1 cellular context compared by ENCODE assay signal in the genomic region with DNA sequence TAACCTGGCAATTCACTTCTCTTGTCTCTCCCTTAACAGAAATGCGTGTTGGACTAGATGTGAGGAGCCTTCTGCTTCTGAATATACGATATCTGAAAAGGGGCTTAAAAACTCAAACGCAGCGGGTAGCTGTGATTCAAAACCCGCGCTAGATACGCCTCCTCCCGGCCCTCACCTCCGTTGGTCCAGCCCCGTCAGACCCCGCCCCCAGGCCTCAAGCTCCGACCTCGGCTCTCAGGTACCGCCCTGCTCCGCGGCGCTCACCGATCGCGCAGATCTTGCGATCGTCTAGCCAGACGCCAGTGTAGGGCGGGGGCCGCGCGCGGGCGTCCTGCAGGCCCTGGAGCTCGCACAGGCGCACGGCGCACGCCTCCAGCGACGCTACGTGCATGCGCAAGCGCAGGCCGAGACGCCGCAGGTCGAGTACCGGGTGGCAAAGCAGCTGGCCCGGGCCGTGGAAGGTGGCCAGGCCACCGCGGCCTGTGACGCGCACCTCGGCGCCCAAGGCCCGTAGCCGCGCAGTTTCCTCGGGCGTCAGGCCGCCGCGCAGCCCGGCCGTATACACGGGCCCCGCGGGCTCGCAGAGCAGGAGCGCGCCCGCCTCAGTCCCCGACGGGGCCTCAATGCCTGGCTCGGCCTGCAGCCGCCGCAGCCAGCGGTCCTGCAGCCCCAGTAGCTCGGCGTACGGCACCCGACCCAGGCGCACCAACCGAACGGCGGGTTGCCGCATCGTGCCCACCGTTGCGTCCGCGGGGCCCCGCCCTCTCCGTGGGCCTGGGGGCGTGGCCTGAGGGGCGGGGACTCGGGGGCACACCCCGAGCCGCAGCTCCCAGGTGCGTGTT.
A peak's percentile ranks its signal among the peaks of the same experiment; 100 is the strongest.
TF ChIP-seq lines count a peak whose summit lies in the region.

A gene (minus strand): TSS at position 751 of the 842 bp plus-strand sequence. CDS start 21 bp downstream, at position 730.

TF ChIP-seq in HepG2, 621 proteins besides CTCF, POLR2A, EP300 and RAD21 (continued from another document and continues in another):
- TF ChIP-seq, protein P1, sequence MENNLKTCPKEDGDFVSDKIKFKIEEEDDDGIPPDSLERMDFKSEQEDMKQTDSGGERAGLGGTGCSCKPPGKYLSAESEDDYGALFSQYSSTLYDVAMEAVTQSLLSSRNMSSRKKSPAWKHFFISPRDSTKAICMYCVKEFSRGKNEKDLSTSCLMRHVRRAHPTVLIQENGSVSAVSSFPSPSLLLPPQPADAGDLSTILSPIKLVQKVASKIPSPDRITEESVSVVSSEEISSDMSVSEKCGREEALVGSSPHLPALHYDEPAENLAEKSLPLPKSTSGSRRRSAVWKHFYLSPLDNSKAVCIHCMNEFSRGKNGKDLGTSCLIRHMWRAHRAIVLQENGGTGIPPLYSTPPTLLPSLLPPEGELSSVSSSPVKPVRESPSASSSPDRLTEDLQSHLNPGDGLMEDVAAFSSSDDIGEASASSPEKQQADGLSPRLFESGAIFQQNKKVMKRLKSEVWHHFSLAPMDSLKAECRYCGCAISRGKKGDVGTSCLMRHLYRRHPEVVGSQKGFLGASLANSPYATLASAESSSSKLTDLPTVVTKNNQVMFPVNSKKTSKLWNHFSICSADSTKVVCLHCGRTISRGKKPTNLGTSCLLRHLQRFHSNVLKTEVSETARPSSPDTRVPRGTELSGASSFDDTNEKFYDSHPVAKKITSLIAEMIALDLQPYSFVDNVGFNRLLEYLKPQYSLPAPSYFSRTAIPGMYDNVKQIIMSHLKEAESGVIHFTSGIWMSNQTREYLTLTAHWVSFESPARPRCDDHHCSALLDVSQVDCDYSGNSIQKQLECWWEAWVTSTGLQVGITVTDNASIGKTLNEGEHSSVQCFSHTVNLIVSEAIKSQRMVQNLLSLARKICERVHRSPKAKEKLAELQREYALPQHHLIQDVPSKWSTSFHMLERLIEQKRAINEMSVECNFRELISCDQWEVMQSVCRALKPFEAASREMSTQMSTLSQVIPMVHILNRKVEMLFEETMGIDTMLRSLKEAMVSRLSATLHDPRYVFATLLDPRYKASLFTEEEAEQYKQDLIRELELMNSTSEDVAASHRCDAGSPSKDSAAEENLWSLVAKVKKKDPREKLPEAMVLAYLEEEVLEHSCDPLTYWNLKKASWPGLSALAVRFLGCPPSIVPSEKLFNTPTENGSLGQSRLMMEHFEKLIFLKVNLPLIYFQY (CRISPR knock-in tag; IDR thresholded peaks at IDR 0.05; ENCODE audit: borderline replicate concordance) = peak; percentile 87; the same call in 1 of the 2 replicates
- TF ChIP-seq, protein P2, sequence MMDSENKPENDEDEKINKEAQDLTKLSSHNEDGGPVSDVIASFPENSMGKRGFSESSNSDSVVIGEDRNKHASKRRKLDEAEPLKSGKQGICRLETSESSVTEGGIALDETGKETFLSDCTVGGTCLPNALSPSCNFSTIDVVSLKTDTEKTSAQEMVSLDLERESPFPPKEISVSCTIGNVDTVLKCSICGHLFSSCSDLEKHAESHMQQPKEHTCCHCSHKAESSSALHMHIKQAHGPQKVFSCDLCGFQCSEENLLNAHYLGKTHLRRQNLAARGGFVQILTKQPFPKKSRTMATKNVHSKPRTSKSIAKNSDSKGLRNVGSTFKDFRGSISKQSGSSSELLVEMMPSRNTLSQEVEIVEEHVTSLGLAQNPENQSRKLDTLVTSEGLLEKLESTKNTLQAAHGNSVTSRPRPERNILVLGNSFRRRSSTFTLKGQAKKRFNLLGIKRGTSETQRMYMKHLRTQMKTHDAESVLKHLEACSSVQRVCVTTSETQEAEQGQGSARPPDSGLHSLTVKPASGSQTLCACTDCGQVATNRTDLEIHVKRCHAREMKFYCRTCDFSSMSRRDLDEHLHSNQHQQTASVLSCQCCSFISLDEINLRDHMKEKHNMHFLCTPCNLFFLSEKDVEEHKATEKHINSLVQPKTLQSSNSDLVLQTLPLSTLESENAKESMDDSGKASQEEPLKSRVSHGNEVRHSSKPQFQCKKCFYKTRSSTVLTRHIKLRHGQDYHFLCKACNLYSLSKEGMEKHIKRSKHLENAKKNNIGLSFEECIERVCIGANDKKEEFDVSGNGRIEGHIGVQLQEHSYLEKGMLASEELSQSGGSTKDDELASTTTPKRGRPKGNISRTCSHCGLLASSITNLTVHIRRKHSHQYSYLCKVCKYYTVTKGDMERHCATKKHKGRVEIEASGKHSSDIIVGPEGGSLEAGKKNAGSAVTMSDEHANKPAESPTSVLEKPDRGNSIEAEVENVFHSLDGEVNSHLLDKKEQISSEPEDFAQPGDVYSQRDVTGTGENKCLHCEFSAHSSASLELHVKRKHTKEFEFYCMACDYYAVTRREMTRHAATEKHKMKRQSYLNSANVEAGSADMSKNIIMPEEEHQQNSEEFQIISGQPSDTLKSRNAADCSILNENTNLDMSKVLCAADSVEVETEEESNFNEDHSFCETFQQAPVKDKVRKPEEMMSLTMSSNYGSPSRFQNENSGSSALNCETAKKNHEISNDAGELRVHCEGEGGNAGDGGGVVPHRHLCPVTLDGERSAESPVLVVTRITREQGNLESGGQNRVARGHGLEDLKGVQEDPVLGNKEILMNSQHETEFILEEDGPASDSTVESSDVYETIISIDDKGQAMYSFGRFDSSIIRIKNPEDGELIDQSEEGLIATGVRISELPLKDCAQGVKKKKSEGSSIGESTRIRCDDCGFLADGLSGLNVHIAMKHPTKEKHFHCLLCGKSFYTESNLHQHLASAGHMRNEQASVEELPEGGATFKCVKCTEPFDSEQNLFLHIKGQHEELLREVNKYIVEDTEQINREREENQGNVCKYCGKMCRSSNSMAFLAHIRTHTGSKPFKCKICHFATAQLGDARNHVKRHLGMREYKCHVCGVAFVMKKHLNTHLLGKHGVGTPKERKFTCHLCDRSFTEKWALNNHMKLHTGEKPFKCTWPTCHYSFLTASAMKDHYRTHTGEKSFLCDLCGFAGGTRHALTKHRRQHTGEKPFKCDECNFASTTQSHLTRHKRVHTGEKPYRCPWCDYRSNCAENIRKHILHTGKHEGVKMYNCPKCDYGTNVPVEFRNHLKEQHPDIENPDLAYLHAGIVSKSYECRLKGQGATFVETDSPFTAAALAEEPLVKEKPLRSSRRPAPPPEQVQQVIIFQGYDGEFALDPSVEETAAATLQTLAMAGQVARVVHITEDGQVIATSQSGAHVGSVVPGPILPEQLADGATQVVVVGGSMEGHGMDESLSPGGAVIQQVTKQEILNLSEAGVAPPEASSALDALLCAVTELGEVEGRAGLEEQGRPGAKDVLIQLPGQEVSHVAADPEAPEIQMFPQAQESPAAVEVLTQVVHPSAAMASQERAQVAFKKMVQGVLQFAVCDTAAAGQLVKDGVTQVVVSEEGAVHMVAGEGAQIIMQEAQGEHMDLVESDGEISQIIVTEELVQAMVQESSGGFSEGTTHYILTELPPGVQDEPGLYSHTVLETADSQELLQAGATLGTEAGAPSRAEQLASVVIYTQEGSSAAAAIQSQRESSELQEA (CRISPR knock-in tag; IDR thresholded peaks at IDR 0.05; ENCODE audit: not compliant biosample characterization) = peak; percentile 55
- TF ChIP-seq MIER3 (CRISPR knock-in tag; IDR thresholded peaks at IDR 0.05; ENCODE audit: borderline replicate concordance) = no peak
- TF ChIP-seq EED (CRISPR knock-in tag; IDR thresholded peaks at IDR 0.05) = peak; percentile 92; the same call in 1 of the 2 replicates
- no peak for TF ChIP-seq BHLHE40 (IDR thresholded peaks at IDR 0.05; ENCODE audit: low read length)
- TF ChIP-seq, protein P3, sequence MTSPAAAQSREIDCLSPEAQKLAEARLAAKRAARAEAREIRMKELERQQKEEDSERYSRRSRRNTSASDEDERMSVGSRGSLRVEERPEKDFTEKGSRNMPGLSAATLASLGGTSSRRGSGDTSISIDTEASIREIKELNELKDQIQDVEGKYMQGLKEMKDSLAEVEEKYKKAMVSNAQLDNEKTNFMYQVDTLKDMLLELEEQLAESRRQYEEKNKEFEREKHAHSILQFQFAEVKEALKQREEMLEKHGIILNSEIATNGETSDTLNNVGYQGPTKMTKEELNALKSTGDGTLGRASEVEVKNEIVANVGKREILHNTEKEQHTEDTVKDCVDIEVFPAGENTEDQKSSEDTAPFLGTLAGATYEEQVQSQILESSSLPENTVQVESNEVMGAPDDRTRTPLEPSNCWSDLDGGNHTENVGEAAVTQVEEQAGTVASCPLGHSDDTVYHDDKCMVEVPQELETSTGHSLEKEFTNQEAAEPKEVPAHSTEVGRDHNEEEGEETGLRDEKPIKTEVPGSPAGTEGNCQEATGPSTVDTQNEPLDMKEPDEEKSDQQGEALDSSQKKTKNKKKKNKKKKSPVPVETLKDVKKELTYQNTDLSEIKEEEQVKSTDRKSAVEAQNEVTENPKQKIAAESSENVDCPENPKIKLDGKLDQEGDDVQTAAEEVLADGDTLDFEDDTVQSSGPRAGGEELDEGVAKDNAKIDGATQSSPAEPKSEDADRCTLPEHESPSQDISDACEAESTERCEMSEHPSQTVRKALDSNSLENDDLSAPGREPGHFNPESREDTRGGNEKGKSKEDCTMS (CRISPR knock-in tag; conservative IDR thresholded peaks at IDR 0.05) = no peak
- TF ChIP-seq, protein P4, sequence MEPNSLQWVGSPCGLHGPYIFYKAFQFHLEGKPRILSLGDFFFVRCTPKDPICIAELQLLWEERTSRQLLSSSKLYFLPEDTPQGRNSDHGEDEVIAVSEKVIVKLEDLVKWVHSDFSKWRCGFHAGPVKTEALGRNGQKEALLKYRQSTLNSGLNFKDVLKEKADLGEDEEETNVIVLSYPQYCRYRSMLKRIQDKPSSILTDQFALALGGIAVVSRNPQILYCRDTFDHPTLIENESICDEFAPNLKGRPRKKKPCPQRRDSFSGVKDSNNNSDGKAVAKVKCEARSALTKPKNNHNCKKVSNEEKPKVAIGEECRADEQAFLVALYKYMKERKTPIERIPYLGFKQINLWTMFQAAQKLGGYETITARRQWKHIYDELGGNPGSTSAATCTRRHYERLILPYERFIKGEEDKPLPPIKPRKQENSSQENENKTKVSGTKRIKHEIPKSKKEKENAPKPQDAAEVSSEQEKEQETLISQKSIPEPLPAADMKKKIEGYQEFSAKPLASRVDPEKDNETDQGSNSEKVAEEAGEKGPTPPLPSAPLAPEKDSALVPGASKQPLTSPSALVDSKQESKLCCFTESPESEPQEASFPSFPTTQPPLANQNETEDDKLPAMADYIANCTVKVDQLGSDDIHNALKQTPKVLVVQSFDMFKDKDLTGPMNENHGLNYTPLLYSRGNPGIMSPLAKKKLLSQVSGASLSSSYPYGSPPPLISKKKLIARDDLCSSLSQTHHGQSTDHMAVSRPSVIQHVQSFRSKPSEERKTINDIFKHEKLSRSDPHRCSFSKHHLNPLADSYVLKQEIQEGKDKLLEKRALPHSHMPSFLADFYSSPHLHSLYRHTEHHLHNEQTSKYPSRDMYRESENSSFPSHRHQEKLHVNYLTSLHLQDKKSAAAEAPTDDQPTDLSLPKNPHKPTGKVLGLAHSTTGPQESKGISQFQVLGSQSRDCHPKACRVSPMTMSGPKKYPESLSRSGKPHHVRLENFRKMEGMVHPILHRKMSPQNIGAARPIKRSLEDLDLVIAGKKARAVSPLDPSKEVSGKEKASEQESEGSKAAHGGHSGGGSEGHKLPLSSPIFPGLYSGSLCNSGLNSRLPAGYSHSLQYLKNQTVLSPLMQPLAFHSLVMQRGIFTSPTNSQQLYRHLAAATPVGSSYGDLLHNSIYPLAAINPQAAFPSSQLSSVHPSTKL (CRISPR knock-in tag; IDR thresholded peaks at IDR 0.05) = no peak
- peak; percentile 82; the same call in 1 of the 2 replicates for TF ChIP-seq ZSCAN25 (CRISPR knock-in tag; IDR thresholded peaks at IDR 0.05)
- TF ChIP-seq ZFY (CRISPR knock-in tag; IDR thresholded peaks at IDR 0.05) = peak; percentile 100
- no peak for TF ChIP-seq ZNF652 (CRISPR knock-in tag; IDR thresholded peaks at IDR 0.05; ENCODE audit: borderline replicate concordance, low read depth)
- TF ChIP-seq, protein P5, sequence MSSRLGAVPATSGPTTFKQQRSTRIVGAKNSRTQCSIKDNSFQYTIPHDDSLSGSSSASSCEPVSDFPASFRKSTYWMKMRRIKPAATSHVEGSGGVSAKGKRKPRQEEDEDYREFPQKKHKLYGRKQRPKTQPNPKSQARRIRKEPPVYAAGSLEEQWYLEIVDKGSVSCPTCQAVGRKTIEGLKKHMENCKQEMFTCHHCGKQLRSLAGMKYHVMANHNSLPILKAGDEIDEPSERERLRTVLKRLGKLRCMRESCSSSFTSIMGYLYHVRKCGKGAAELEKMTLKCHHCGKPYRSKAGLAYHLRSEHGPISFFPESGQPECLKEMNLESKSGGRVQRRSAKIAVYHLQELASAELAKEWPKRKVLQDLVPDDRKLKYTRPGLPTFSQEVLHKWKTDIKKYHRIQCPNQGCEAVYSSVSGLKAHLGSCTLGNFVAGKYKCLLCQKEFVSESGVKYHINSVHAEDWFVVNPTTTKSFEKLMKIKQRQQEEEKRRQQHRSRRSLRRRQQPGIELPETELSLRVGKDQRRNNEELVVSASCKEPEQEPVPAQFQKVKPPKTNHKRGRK (CRISPR knock-in tag; IDR thresholded peaks at IDR 0.05) = no peak
- TF ChIP-seq, protein P6, sequence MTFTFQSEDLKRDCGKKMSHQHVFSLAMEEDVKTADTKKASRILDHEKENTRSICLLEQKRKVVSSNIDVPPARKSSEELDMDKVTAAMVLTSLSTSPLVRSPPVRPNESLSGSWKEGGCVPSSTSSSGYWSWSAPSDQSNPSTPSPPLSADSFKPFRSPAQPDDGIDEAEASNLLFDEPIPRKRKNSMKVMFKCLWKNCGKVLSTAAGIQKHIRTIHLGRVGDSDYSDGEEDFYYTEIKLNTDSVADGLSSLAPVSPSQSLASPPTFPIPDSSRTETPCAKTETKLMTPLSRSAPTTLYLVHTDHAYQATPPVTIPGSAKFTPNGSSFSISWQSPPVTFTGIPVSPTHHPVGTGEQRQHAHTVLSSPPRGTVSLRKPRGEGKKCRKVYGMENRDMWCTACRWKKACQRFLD (CRISPR knock-in tag; IDR thresholded peaks at IDR 0.05; ENCODE audit: borderline replicate concordance) = peak; percentile 69; the same call in 1 of the 2 replicates
- no peak for TF ChIP-seq ZNF10 (CRISPR knock-in tag; IDR thresholded peaks at IDR 0.05; ENCODE audit: borderline replicate concordance, low read depth)
- peak; percentile 62; the same call in 1 of the 2 replicates for TF ChIP-seq GPN1 (CRISPR knock-in tag; IDR thresholded peaks at IDR 0.05; ENCODE audit: borderline replicate concordance)
- no peak for TF ChIP-seq CBX2 (IDR thresholded peaks at IDR 0.05; ENCODE audit: low read depth, low read length)
- 0 out of 2 replicates have a peak, but pooled peaks have one; percentile 19 for TF ChIP-seq CBX2 (CRISPR knock-in tag; IDR thresholded peaks at IDR 0.05; ENCODE audit: low read depth)
- TF ChIP-seq, protein P7, sequence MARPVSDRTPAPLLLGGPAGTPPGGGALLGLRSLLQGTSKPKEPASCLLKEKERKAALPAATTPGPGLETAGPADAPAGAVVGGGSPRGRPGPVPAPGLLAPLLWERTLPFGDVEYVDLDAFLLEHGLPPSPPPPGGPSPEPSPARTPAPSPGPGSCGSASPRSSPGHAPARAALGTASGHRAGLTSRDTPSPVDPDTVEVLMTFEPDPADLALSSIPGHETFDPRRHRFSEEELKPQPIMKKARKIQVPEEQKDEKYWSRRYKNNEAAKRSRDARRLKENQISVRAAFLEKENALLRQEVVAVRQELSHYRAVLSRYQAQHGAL (CRISPR knock-in tag; IDR thresholded peaks at IDR 0.05; ENCODE audit: not compliant biosample characterization) = peak; percentile 16
- TF ChIP-seq, protein P8, sequence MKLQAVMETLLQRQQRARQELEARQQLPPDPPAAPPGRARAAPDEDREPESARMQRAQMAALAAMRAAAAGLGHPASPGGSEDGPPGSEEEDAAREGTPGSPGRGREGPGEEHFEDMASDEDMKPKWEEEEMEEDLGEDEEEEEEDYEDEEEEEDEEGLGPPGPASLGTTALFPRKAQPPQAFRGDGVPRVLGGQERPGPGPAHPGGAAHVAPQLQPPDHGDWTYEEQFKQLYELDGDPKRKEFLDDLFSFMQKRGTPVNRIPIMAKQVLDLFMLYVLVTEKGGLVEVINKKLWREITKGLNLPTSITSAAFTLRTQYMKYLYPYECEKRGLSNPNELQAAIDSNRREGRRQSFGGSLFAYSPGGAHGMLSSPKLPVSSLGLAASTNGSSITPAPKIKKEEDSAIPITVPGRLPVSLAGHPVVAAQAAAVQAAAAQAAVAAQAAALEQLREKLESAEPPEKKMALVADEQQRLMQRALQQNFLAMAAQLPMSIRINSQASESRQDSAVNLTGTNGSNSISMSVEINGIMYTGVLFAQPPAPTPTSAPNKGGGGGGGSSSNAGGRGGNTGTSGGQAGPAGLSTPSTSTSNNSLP (IDR thresholded peaks at IDR 0.05; ENCODE audit: low read depth, low read length) = no peak; the same call in 1 of the 2 replicates
